Comparison of ENCODE assay signal across 27 cellular contexts in genomic region chr12:117043598-117043901, GRCh38. TPM values are rescaled to one million over a fixed set of nuclear protein-coding genes. Genes with fewer than 3 reads are reported as not detected.
"Had no signal": no experiment of that assay in that cellular context is flagged by ENCODE, and none has a peak within 500 bp of the region (broad histone marks: within the 10 kb centered on the region; RNA-seq: fewer than 3 reads in every experiment).

No MANE protein-coding gene starts in this region.

- H3K4me2 ChIP-seq: neural progenitor cell had no signal

- H3K36me3 ChIP-seq: colonic mucosa, esophagus muscularis mucosa, gastroesophageal sphincter, left lung, neural progenitor cell, prostate gland, right atrium auricular region, sigmoid colon, transverse colon, vagina had no signal

- H3K9me3 Mint-ChIP-seq: dendritic cell treated with granulocyte-macrophage colony-stimulating factor and Interleukin-4, amounts not matched to agents 40 ng/mL and 50 ng/mL, for 4 days; endodermal cell; nephron; neural progenitor cell; stimulated activated naive B cell treated with anti-CD40 and anti-IgM and Interleukin-4, amounts not matched to agents 10 μg/mL and 1 μg/mL and 100 μg/mL, for 72 hours; stimulated activated naive CD8-positive, alpha-beta T cell treated with anti-CD3 and anti-CD28 coated beads, Interleukin-15, Interleukin-2, amounts not matched to agents 100 ng/mL and 50 ng/mL, for 24 hours had no signal

- H3K9me3 ChIP-seq: colonic mucosa, esophagus muscularis mucosa, gastroesophageal sphincter, heart left ventricle, left lung, prostate gland, right atrium auricular region, sigmoid colon, transverse colon, vagina had no signal

- ATAC-seq: foreskin keratinocyte; gastroesophageal sphincter; heart left ventricle; left cardiac atrium; left lung; naive thymus-derived CD4-positive, alpha-beta T cell; stimulated activated naive B cell treated with anti-CD40 and anti-IgM and Interleukin-4, amounts not matched to agents 10 μg/mL and 1 μg/mL and 100 μg/mL, for 72 hours had no signal

- H3K4me3 ChIP-seq: colonic mucosa, esophagus muscularis mucosa, gastroesophageal sphincter, heart left ventricle, left lung, neural progenitor cell, prostate gland, right atrium auricular region, sigmoid colon, transverse colon, vagina had no signal

- H3K36me3 Mint-ChIP-seq: naive thymus-derived CD4-positive, alpha-beta T cell; neural progenitor cell had no signal

- H3K27me3 ChIP-seq: colonic mucosa, heart left ventricle, neural progenitor cell, right atrium auricular region, vagina had no signal

- H3K4me3 Mint-ChIP-seq: dendritic cell treated with granulocyte-macrophage colony-stimulating factor and Interleukin-4, amounts not matched to agents 40 ng/mL and 50 ng/mL, for 4 days; endodermal cell; naive thymus-derived CD4-positive, alpha-beta T cell; nephron; neural progenitor cell; stimulated activated naive B cell treated with anti-CD40 and anti-IgM and Interleukin-4, amounts not matched to agents 10 μg/mL and 1 μg/mL and 100 μg/mL, for 72 hours; stimulated activated naive CD8-positive, alpha-beta T cell treated with anti-CD3 and anti-CD28 coated beads, Interleukin-15, Interleukin-2, amounts not matched to agents 100 ng/mL and 50 ng/mL, for 24 hours had no signal

- H2AFZ ChIP-seq: neural progenitor cell had no signal

- H3K27ac ChIP-seq: colonic mucosa, epithelial cell of prostate, esophagus muscularis mucosa, foreskin keratinocyte, gastroesophageal sphincter, left lung, neural progenitor cell, prostate gland, sigmoid colon, transverse colon, vagina had no signal

- DNase-seq: colonic mucosa; effector CD8-positive, alpha-beta T cell; endodermal cell; foreskin keratinocyte; hippocampal formation; left cardiac atrium; mesendoderm; midbrain; naive thymus-derived CD4-positive, alpha-beta T cell; sigmoid colon; stimulated activated CD4-positive, alpha-beta T cell treated with anti-CD3 and anti-CD28 coated beads, Interleukin-4, amount 100 ng/mL, for 4 hours; stimulated activated naive B cell treated with anti-CD40 and anti-IgM and Interleukin-4, amounts not matched to agents 10 μg/mL and 1 μg/mL and 100 μg/mL, for 72 hours; transverse colon had no signal

- H3K27ac Mint-ChIP-seq: dendritic cell treated with granulocyte-macrophage colony-stimulating factor and Interleukin-4, amounts not matched to agents 40 ng/mL and 50 ng/mL, for 4 days; endodermal cell; naive thymus-derived CD4-positive, alpha-beta T cell; neural progenitor cell; stimulated activated naive B cell treated with anti-CD40 and anti-IgM and Interleukin-4, amounts not matched to agents 10 μg/mL and 1 μg/mL and 100 μg/mL, for 72 hours; stimulated activated naive CD8-positive, alpha-beta T cell treated with anti-CD3 and anti-CD28 coated beads, Interleukin-15, Interleukin-2, amounts not matched to agents 100 ng/mL and 50 ng/mL, for 24 hours had no signal

- H3K4me1 ChIP-seq: colonic mucosa, foreskin keratinocyte, prostate gland, vagina had no signal

- H3K27me3 Mint-ChIP-seq: dendritic cell treated with granulocyte-macrophage colony-stimulating factor and Interleukin-4, amounts not matched to agents 40 ng/mL and 50 ng/mL, for 4 days; stimulated activated naive CD8-positive, alpha-beta T cell treated with anti-CD3 and anti-CD28 coated beads, Interleukin-15, Interleukin-2, amounts not matched to agents 100 ng/mL and 50 ng/mL, for 24 hours had no signal

- H3K9ac ChIP-seq: neural progenitor cell had no signal

RNA-seq across cellular contexts. Expression of gene TESC, which starts 55.7 kb away (rescaled TPM):
- total RNA-seq: fibroblast of lung, foreskin keratinocyte, osteoblast had no signal
